Comparison of ENCODE assay signal across 21 cellular contexts in genomic region chr14:69190191-69190590, GRCh38. TPM values are rescaled to one million over a fixed set of nuclear protein-coding genes. Genes with fewer than 3 reads are reported as not detected.
DNase-seq lines count a peak whose midpoint lies in the region; ATAC-seq and TF ChIP-seq lines count a peak whose summit lies in the region.
"Had no signal": no experiment of that assay in that cellular context is flagged by ENCODE, and none has a peak within 500 bp of the region (broad histone marks: within the 10 kb centered on the region; RNA-seq: fewer than 3 reads in every experiment).

No MANE protein-coding gene starts in this region.

- no peak for ATAC-seq in activated CD8-positive, alpha-beta T cell treated with anti-CD3 and anti-CD28 coated beads for 36 hours
- ATAC-seq in activated CD8-positive, alpha-beta T cell treated with anti-CD3 and anti-CD28 coated beads, Interleukin-2, amount 10 ng/mL, durations not matched to agents 7 days and 5 days = no peak
- ATAC-seq: body of pancreas; Panc1; stimulated activated naive B cell treated with anti-CD40 and anti-IgM and Interleukin-4, amounts not matched to agents 10 μg/mL and 1 μg/mL and 100 μg/mL, for 72 hours had no signal

- no peak for DNase-seq in activated CD8-positive, alpha-beta T cell treated with anti-CD3 and anti-CD28 coated beads for 36 hours
- DNase-seq in activated CD8-positive, alpha-beta T cell treated with anti-CD3 and anti-CD28 coated beads, Interleukin-2, amount 10 ng/mL, durations not matched to agents 7 days and 5 days = no peak
- no peak for DNase-seq in Karpas-422
- peak; percentile 0 for DNase-seq in osteoblast (ENCODE audit: insufficient read length, low spot score, missing footprints)
- DNase-seq in NAMALWA (ENCODE audit: low spot score) = no peak
- no peak for DNase-seq in HEK293T (ENCODE audit: extremely low spot score)
- no peak for DNase-seq in Kasumi-1 (lab: John Stamatoyannopoulos, UW)
- DNase-seq: activated CD4-positive, alpha-beta T cell treated with anti-CD3 and anti-CD28 coated beads, Interleukin-2, amount 10 ng/mL, durations not matched to agents 7 days and 5 days; activated naive CD4-positive, alpha-beta T cell treated with Interleukin-2 at 50 U/mL for 16 hours; body of pancreas; colonic mucosa; hypothalamus; IMR-90; kidney glomerular epithelial cell; NCI-H1048; NCI-H526 treated with DMSO at 0.1 percent for 48 hours; stimulated activated naive B cell treated with anti-CD40 and anti-IgM and Interleukin-4, amounts not matched to agents 10 μg/mL and 1 μg/mL and 100 μg/mL, for 72 hours had no signal

- peaks cover 14% of the 10 kb centered on the region for H3K79me2 ChIP-seq in Karpas-422 (ENCODE audit: low read length)
- H3K79me2 ChIP-seq in osteoblast (ENCODE audit: insufficient read depth, low read length) = peaks cover 12% of the 10 kb centered on the region

- H4K20me1 ChIP-seq in Karpas-422 (ENCODE audit: insufficient read depth, low read depth, low read length) (no peaks in the 10 kb centered on the region), osteoblast (ENCODE audit: insufficient read depth, low read length) (no peaks in the 10 kb centered on the region)

- no peak overlapping the region for H3K9ac ChIP-seq in Karpas-422 (ENCODE audit: low read length)

- H3K9me3 Mint-ChIP-seq in activated CD8-positive, alpha-beta T cell treated with anti-CD3 and anti-CD28 coated beads for 36 hours = no peaks in the 10 kb centered on the region
- H3K9me3 Mint-ChIP-seq in activated CD8-positive, alpha-beta T cell treated with anti-CD3 and anti-CD28 coated beads, Interleukin-2, amount 10 ng/mL, durations not matched to agents 7 days and 5 days (ENCODE audit: insufficient read depth) = no peaks in the 10 kb centered on the region
- H3K9me3 Mint-ChIP-seq in brain = peaks cover 0 to 2% (median 0%) of the 10 kb centered on the region in 5 experiments
- H3K9me3 Mint-ChIP-seq: activated CD4-positive, alpha-beta T cell treated with anti-CD3 and anti-CD28 coated beads, Interleukin-2, amount 10 ng/mL, durations not matched to agents 7 days and 5 days; stimulated activated naive B cell treated with anti-CD40 and anti-IgM and Interleukin-4, amounts not matched to agents 10 μg/mL and 1 μg/mL and 100 μg/mL, for 72 hours had no signal

- TF ChIP-seq CTCF in activated CD8-positive, alpha-beta T cell treated with anti-CD3 and anti-CD28 coated beads for 36 hours (IDR thresholded peaks at IDR 0.05) = no peak
- TF ChIP-seq CTCF in brain (conservative IDR thresholded peaks at IDR 0.05) (no peak), osteoblast (IDR thresholded peaks at IDR 0.05; ENCODE audit: extremely low read depth, low read depth, low read length) (no peak)

- no peaks in the 10 kb centered on the region for H3K27me3 Mint-ChIP-seq in activated CD8-positive, alpha-beta T cell treated with anti-CD3 and anti-CD28 coated beads for 36 hours
- peaks cover 4% of the 10 kb centered on the region for H3K27me3 Mint-ChIP-seq in activated CD8-positive, alpha-beta T cell treated with anti-CD3 and anti-CD28 coated beads, Interleukin-2, amount 10 ng/mL, durations not matched to agents 7 days and 5 days (ENCODE audit: low read depth)
- peaks cover 10% of the 10 kb centered on the region for H3K27me3 Mint-ChIP-seq in brain
- H3K27me3 Mint-ChIP-seq: activated CD4-positive, alpha-beta T cell treated with anti-CD3 and anti-CD28 coated beads, Interleukin-2, amount 10 ng/mL, durations not matched to agents 7 days and 5 days; stimulated activated naive B cell treated with anti-CD40 and anti-IgM and Interleukin-4, amounts not matched to agents 10 μg/mL and 1 μg/mL and 100 μg/mL, for 72 hours had no signal

- H3K4me3 ChIP-seq in Karpas-422 (ENCODE audit: low read length) (no peak overlapping the region), osteoblast (ENCODE audit: insufficient read depth, low read length) (no peak overlapping the region)
- H3K4me3 ChIP-seq: body of pancreas, colonic mucosa, tibial nerve had no signal

- H3K36me3 Mint-ChIP-seq in activated CD8-positive, alpha-beta T cell treated with anti-CD3 and anti-CD28 coated beads for 36 hours (ENCODE audit: low read depth) = no peaks in the 10 kb centered on the region
- no peaks in the 10 kb centered on the region for H3K36me3 Mint-ChIP-seq in activated CD8-positive, alpha-beta T cell treated with anti-CD3 and anti-CD28 coated beads, Interleukin-2, amount 10 ng/mL, durations not matched to agents 7 days and 5 days (ENCODE audit: low read depth)
- H3K36me3 Mint-ChIP-seq in brain = peaks cover 13% of the 10 kb centered on the region
- H3K36me3 Mint-ChIP-seq: stimulated activated naive B cell treated with anti-CD40 and anti-IgM and Interleukin-4, amounts not matched to agents 10 μg/mL and 1 μg/mL and 100 μg/mL, for 72 hours had no signal

- peak overlapping the region; percentile 90 for H3K4me3 Mint-ChIP-seq in activated CD8-positive, alpha-beta T cell treated with anti-CD3 and anti-CD28 coated beads for 36 hours
- H3K4me3 Mint-ChIP-seq in activated CD8-positive, alpha-beta T cell treated with anti-CD3 and anti-CD28 coated beads, Interleukin-2, amount 10 ng/mL, durations not matched to agents 7 days and 5 days = no peak overlapping the region
- H3K4me3 Mint-ChIP-seq in brain = peak overlapping the region; percentile 90 to 98 (median 97)

- H3K4me1 ChIP-seq in Karpas-422 (ENCODE audit: low read length) (peaks cover 23% of the 10 kb centered on the region), osteoblast (ENCODE audit: insufficient read depth, low read length) (peaks cover 4% of the 10 kb centered on the region)
- H3K4me1 ChIP-seq: colonic mucosa had no signal

- H2AFZ ChIP-seq in Karpas-422 (ENCODE audit: low read length) = 0 out of 2 replicates have a peak overlapping the region, but pooled peaks have one; percentile 6
- no peak overlapping the region for H2AFZ ChIP-seq in osteoblast (ENCODE audit: low read length)

- H3K4me2 ChIP-seq in Karpas-422 (ENCODE audit: low read depth, low read length, poor library complexity, severe bottlenecking) = peak overlapping the region; percentile 75
- no peak overlapping the region for H3K4me2 ChIP-seq in osteoblast (ENCODE audit: insufficient read depth, low read length)

- POLR2A ChIA-PET in activated CD8-positive, alpha-beta T cell treated with anti-CD3 and anti-CD28 coated beads for 36 hours (lab: Charles Lee) = interaction anchor here (0.7 to 1.2 kb wide), 2 partner anchors 38 to 281 kb away, joined by 3 to 5 read pairs; partner anchors contain the start of gene DCAF5
- POLR2A ChIA-PET in activated CD8-positive, alpha-beta T cell treated with anti-CD3 and anti-CD28 coated beads, Interleukin-2, amount 10 ng/mL, durations not matched to agents 7 days and 5 days (lab: Charles Lee) = no interaction called here
- POLR2A ChIA-PET in HEK293T (lab: Yijun Ruan, JAX) = no interaction called here

- H3K4me1 Mint-ChIP-seq in activated CD8-positive, alpha-beta T cell treated with anti-CD3 and anti-CD28 coated beads for 36 hours (ENCODE audit: low read depth) = peaks cover 23% of the 10 kb centered on the region
- peaks cover 20% of the 10 kb centered on the region for H3K4me1 Mint-ChIP-seq in activated CD8-positive, alpha-beta T cell treated with anti-CD3 and anti-CD28 coated beads, Interleukin-2, amount 10 ng/mL, durations not matched to agents 7 days and 5 days (ENCODE audit: low read depth)
- H3K4me1 Mint-ChIP-seq in brain = peaks cover 43% of the 10 kb centered on the region

- no peaks in the 10 kb centered on the region for H3K9me2 ChIP-seq in Karpas-422 (replicated peaks; ENCODE audit: insufficient read depth, low read length)

- H3K9me3 ChIP-seq in Karpas-422 (ENCODE audit: low read length) = no peaks in the 10 kb centered on the region
- H3K9me3 ChIP-seq in osteoblast (ENCODE audit: low read depth, low read length) = no peaks in the 10 kb centered on the region
- H3K9me3 ChIP-seq: body of pancreas, colonic mucosa, neutrophil, tibial nerve had no signal

- H3K27me3 ChIP-seq in Karpas-422 (ENCODE audit: low read length) (no peaks in the 10 kb centered on the region), osteoblast (ENCODE audit: insufficient read depth, low read length) (peaks cover 3% of the 10 kb centered on the region)
- H3K27me3 ChIP-seq: body of pancreas, colonic mucosa, neutrophil, tibial nerve had no signal

- intact Hi-C loops in activated CD8-positive, alpha-beta T cell treated with anti-CD3 and anti-CD28 coated beads for 36 hours (cut with micrococcal nuclease) = loop anchor here (5.0 kb wide), 1 partner anchor 58 kb away; no protein-coding TSS in a partner anchor

- CTCF ChIA-PET in activated CD8-positive, alpha-beta T cell treated with anti-CD3 and anti-CD28 coated beads for 36 hours (lab: Charles Lee) = interaction anchor here (0.9 to 1.0 kb wide), 2 partner anchors 8 to 60 kb away, joined by 3 to 7 read pairs; no protein-coding TSS in a partner anchor
- CTCF ChIA-PET in activated CD8-positive, alpha-beta T cell treated with anti-CD3 and anti-CD28 coated beads, Interleukin-2, amount 10 ng/mL, durations not matched to agents 7 days and 5 days (lab: Charles Lee) = interaction anchor here (0.9 to 3.8 kb wide), 2 partner anchors 53 to 61 kb away, joined by 4 to 22 read pairs; no protein-coding TSS in a partner anchor
- CTCF ChIA-PET in HEK293T (lab: Yijun Ruan, JAX) = interaction anchor here (1.1 kb wide), 1 partner anchor 61 kb away, joined by 3 read pairs; no protein-coding TSS in a partner anchor

- no peak overlapping the region for H3K27ac Mint-ChIP-seq in activated CD8-positive, alpha-beta T cell treated with anti-CD3 and anti-CD28 coated beads for 36 hours
- H3K27ac Mint-ChIP-seq in activated CD8-positive, alpha-beta T cell treated with anti-CD3 and anti-CD28 coated beads, Interleukin-2, amount 10 ng/mL, durations not matched to agents 7 days and 5 days = no peak overlapping the region
- H3K27ac Mint-ChIP-seq in brain = peak overlapping the region in 4 of 5 experiments; percentile 22 to 98 (median 92)
- H3K27ac Mint-ChIP-seq: activated CD4-positive, alpha-beta T cell treated with anti-CD3 and anti-CD28 coated beads, Interleukin-2, amount 10 ng/mL, durations not matched to agents 7 days and 5 days; stimulated activated naive B cell treated with anti-CD40 and anti-IgM and Interleukin-4, amounts not matched to agents 10 μg/mL and 1 μg/mL and 100 μg/mL, for 72 hours had no signal

- H3K27ac ChIP-seq in Karpas-422 (ENCODE audit: low read length) (no peak overlapping the region), osteoblast (ENCODE audit: low read depth, low read length) (no peak overlapping the region)
- H3K27ac ChIP-seq: colonic mucosa, neutrophil, tibial nerve had no signal

- H3K36me3 ChIP-seq in Karpas-422 (ENCODE audit: insufficient read depth, low read length) (no peaks in the 10 kb centered on the region), osteoblast (ENCODE audit: insufficient read depth, low read length) (no peaks in the 10 kb centered on the region)
- H3K36me3 ChIP-seq: colonic mucosa, neutrophil, tibial nerve had no signal

RNA-seq across cellular contexts. Expression of gene EXD2, which starts 1.1 kb away (rescaled TPM):
- 10 to 100 TPM in 1 of 2 experiments, 1 to 10 TPM in 1; 9.4 to 10.7 TPM for total RNA-seq in activated CD8-positive, alpha-beta T cell treated with anti-CD3 and anti-CD28 coated beads for 36 hours
- 1 to 10 TPM; 3.4 to 4.2 TPM for total RNA-seq in activated CD8-positive, alpha-beta T cell treated with anti-CD3 and anti-CD28 coated beads, Interleukin-2, amount 10 ng/mL, durations not matched to agents 7 days and 5 days
- total RNA-seq in Karpas-422 (2014; rRNA removed; shearing (Covaris generic); ENCODE audit: low replicate concordance) = 12.6 and 21.3 TPM in 2 replicates
- 44.0 TPM for polyA plus RNA-seq in brain (ENCODE audit: insufficient read depth, low read depth, low replicate concordance)
- total RNA-seq in osteoblast = 18.9 and 19.9 TPM in 2 replicates

RNA-seq across cellular contexts. Expression of gene DCAF5, which starts 37.3 kb away (rescaled TPM):
- total RNA-seq in activated CD8-positive, alpha-beta T cell treated with anti-CD3 and anti-CD28 coated beads for 36 hours = 10 to 100 TPM; 34.3 to 36.5 TPM
- 10 to 100 TPM; 38.4 to 41.2 TPM for total RNA-seq in activated CD8-positive, alpha-beta T cell treated with anti-CD3 and anti-CD28 coated beads, Interleukin-2, amount 10 ng/mL, durations not matched to agents 7 days and 5 days
- 39.8 and 45.5 TPM in 2 replicates for total RNA-seq in Karpas-422 (2014; rRNA removed; shearing (Covaris generic); ENCODE audit: low replicate concordance)
- polyA plus RNA-seq in brain (ENCODE audit: insufficient read depth, low read depth, low replicate concordance) = 39.9 TPM
- total RNA-seq in osteoblast = 38.7 and 41.3 TPM in 2 replicates

Comparison
In these comparisons a context has a peak if more than half of its experiments do, and no peak if none do; other contexts are left out.
1. H3K27ac Mint-ChIP-seq: peak in brain (4 of 5); none in activated CD8-positive, alpha-beta T cell treated with anti-CD3 and anti-CD28 coated beads for 36 hours (single experiment) and activated CD8-positive, alpha-beta T cell treated with anti-CD3 and anti-CD28 coated beads, Interleukin-2, amount 10 ng/mL, durations not matched to agents 7 days and 5 days (single experiment).